Comparison of ENCODE assay signal across 21 cellular contexts in genomic region chr9:4620881-4621555, GRCh38. TPM values are rescaled to one million over a fixed set of nuclear protein-coding genes. Genes with fewer than 3 reads are reported as not detected.
DNase-seq lines count a peak whose midpoint lies in the region; ATAC-seq and TF ChIP-seq lines count a peak whose summit lies in the region.
"Had no signal": no experiment of that assay in that cellular context is flagged by ENCODE, and none has a peak within 500 bp of the region (broad histone marks: within the 10 kb centered on the region; RNA-seq: fewer than 3 reads in every experiment).

No MANE protein-coding gene starts in this region.

- no peak overlapping the region for H3K4me2 ChIP-seq in GM23338
- H3K4me2 ChIP-seq in MM.1S (ENCODE audit: low read depth, low read length): no peak overlapping the region

- H3K36me3 Mint-ChIP-seq in CD4-positive, CD25-positive, alpha-beta regulatory T cell: no peaks in the 10 kb centered on the region
- no peaks in the 10 kb centered on the region for H3K36me3 Mint-ChIP-seq in GM23338 (ENCODE audit: low read depth)
- H3K36me3 Mint-ChIP-seq: naive B cell had no signal

- peak overlapping the region in 2 of 3 donors; percentile 62 to 65 for H3K27ac Mint-ChIP-seq in CD4-positive, CD25-positive, alpha-beta regulatory T cell
- peak overlapping the region; percentile 87 for H3K27ac Mint-ChIP-seq in GM23338
- H3K27ac Mint-ChIP-seq: activated T-helper 1 cell treated with anti-CD3 and anti-CD28 coated beads, Interleukin-12 subunit alpha, Interleukin-12 subunit beta, Interleukin-2, Interleukin-4 antibody, amounts not matched to agents 30 ng/mL and 10 ng/mL and 1 ng/mL, durations not matched to agents 14 hours and 24 hours and 36 hours; B cell had no signal

- H3K9me2 ChIP-seq in GM23338 (ENCODE audit: insufficient read depth) (no peaks in the 10 kb centered on the region), MM.1S (replicated peaks; ENCODE audit: insufficient read depth, low read length) (no peaks in the 10 kb centered on the region)

- ATAC-seq in CD4-positive, CD25-positive, alpha-beta regulatory T cell (ENCODE audit: low read depth in 2 of 2): no peak
- ATAC-seq in GM23338: peak; percentile 72
- ATAC-seq: gastroesophageal sphincter had no signal

- no peak overlapping the region for H3K4me3 Mint-ChIP-seq in CD4-positive, CD25-positive, alpha-beta regulatory T cell
- H3K4me3 Mint-ChIP-seq in GM23338: no peak overlapping the region
- H3K4me3 Mint-ChIP-seq: activated T-helper 1 cell treated with anti-CD3 and anti-CD28 coated beads, Interleukin-12 subunit alpha, Interleukin-12 subunit beta, Interleukin-2, Interleukin-4 antibody, amounts not matched to agents 30 ng/mL and 10 ng/mL and 1 ng/mL, durations not matched to agents 14 hours and 24 hours and 36 hours; B cell; naive B cell had no signal

- H3K9me3 Mint-ChIP-seq in CD4-positive, CD25-positive, alpha-beta regulatory T cell: peaks cover 0 to 2% (median 0%) of the 10 kb centered on the region in 7 donors
- H3K9me3 Mint-ChIP-seq in GM23338: no peaks in the 10 kb centered on the region
- H3K9me3 Mint-ChIP-seq: activated T-helper 1 cell treated with anti-CD3 and anti-CD28 coated beads, Interleukin-12 subunit alpha, Interleukin-12 subunit beta, Interleukin-2, Interleukin-4 antibody, amounts not matched to agents 30 ng/mL and 10 ng/mL and 1 ng/mL, durations not matched to agents 14 hours and 24 hours and 36 hours; naive B cell had no signal

- H3F3A ChIP-seq in GM23338 (replicated peaks; ENCODE audit: low read depth) (no peaks in the 10 kb centered on the region), MM.1S (ENCODE audit: insufficient read depth, low read length) (no peaks in the 10 kb centered on the region)

- no peaks in the 10 kb centered on the region for H3K36me3 ChIP-seq in CD4-positive, CD25-positive, alpha-beta regulatory T cell (ENCODE audit: control insufficient read depth, insufficient read depth, low read length)
- H3K36me3 ChIP-seq in GM23338 (ENCODE audit: insufficient read depth): no peaks in the 10 kb centered on the region
- H3K36me3 ChIP-seq in MM.1S (replicated peaks; ENCODE audit: insufficient read depth, low read length): no peaks in the 10 kb centered on the region
- no peaks in the 10 kb centered on the region for H3K36me3 ChIP-seq in transverse colon
- H3K36me3 ChIP-seq: adrenal gland, gastroesophageal sphincter had no signal

- WGBS in transverse colon (ENCODE audit: low coverage in 1 of 2), 2 donors: 54 to 64% methylated on average over 2 of the region's 2 CpGs

- TF ChIP-seq CTCF in GM23338 (conservative IDR thresholded peaks at IDR 0.05; ENCODE audit: low read depth in 2 of 2): no peak
- no peak for TF ChIP-seq CTCF in astrocyte of the spinal cord (IDR thresholded peaks at IDR 0.05; ENCODE audit: low read depth, low read length)
- TF ChIP-seq CTCF in MM.1S (IDR thresholded peaks at IDR 0.05; ENCODE audit: low read length): no peak
- TF ChIP-seq CTCF in transverse colon (IDR thresholded peaks at IDR 0.05): no peak

- peaks cover 5 to 16% (median 11%) of the 10 kb centered on the region in 4 donors for H3K4me1 Mint-ChIP-seq in CD4-positive, CD25-positive, alpha-beta regulatory T cell
- H3K4me1 Mint-ChIP-seq in GM23338: peaks cover 40% of the 10 kb centered on the region
- H3K4me1 Mint-ChIP-seq: B cell, naive B cell had no signal

- H3K4me1 ChIP-seq in CD4-positive, CD25-positive, alpha-beta regulatory T cell (ENCODE audit: control insufficient read depth, insufficient read depth, low read length, poor library complexity, severe bottlenecking): peaks cover 14% of the 10 kb centered on the region
- peaks cover 20% of the 10 kb centered on the region for H3K4me1 ChIP-seq in GM23338 (ENCODE audit: insufficient read depth)
- H3K4me1 ChIP-seq in MM.1S (ENCODE audit: low read length): no peaks in the 10 kb centered on the region
- H3K4me1 ChIP-seq in transverse colon: no peaks in the 10 kb centered on the region
- H3K4me1 ChIP-seq: adrenal gland, gastroesophageal sphincter, parathyroid adenoma had no signal

- no peak overlapping the region for H3K27ac ChIP-seq in CD4-positive, CD25-positive, alpha-beta regulatory T cell (ENCODE audit: insufficient read depth, low read length, poor library complexity, severe bottlenecking)
- H3K27ac ChIP-seq in GM23338 (ENCODE audit: low read depth) (peak overlapping the region; percentile 1; the same call in 1 of the 2 replicates), MM.1S (ENCODE audit: low read length) (no peak overlapping the region), transverse colon (no peak overlapping the region)
- H3K27ac ChIP-seq: adrenal gland, gastroesophageal sphincter, HL-60, parathyroid adenoma had no signal

- TF ChIP-seq EP300 in transverse colon (IDR thresholded peaks at IDR 0.05; ENCODE audit: low read depth): no peak

- H4K20me1 ChIP-seq in GM23338 (replicated peaks; ENCODE audit: insufficient read depth) (no peaks in the 10 kb centered on the region), MM.1S (ENCODE audit: insufficient read depth, low read length) (no peaks in the 10 kb centered on the region)

- no peak overlapping the region for H3K4me3 ChIP-seq in CD4-positive, CD25-positive, alpha-beta regulatory T cell (ENCODE audit: low read depth, low read length)
- H3K4me3 ChIP-seq in GM23338 (no peak overlapping the region), astrocyte of the spinal cord (ENCODE audit: low read depth, low read length) (no peak overlapping the region), MM.1S (ENCODE audit: low read length) (no peak overlapping the region), transverse colon (no peak overlapping the region)
- H3K4me3 ChIP-seq: adrenal gland, gastroesophageal sphincter, lung, thyroid gland had no signal

- no peak for TF ChIP-seq POLR2A in transverse colon (IDR thresholded peaks at IDR 0.05)

- H3K9me3 ChIP-seq in CD4-positive, CD25-positive, alpha-beta regulatory T cell (ENCODE audit: control insufficient read depth in 2 of 2, low read length in 2 of 2): no peaks in the 10 kb centered on the region
- no peaks in the 10 kb centered on the region for H3K9me3 ChIP-seq in MM.1S (replicated peaks; ENCODE audit: insufficient read depth, low read length)
- H3K9me3 ChIP-seq in transverse colon: no peaks in the 10 kb centered on the region
- H3K9me3 ChIP-seq: adrenal gland, gastroesophageal sphincter, thyroid gland had no signal

- no peak overlapping the region; the same call in 1 of the 2 replicates for H2AFZ ChIP-seq in GM23338
- H2AFZ ChIP-seq in MM.1S (ENCODE audit: low read length): no peak overlapping the region
- H2AFZ ChIP-seq: parathyroid adenoma had no signal

- H3K27me3 Mint-ChIP-seq in CD4-positive, CD25-positive, alpha-beta regulatory T cell: peaks cover 1% of the 10 kb centered on the region
- no peaks in the 10 kb centered on the region for H3K27me3 Mint-ChIP-seq in GM23338 (ENCODE audit: insufficient read depth, low read depth, poor library complexity)
- H3K27me3 Mint-ChIP-seq: B cell had no signal

- no peak overlapping the region for H3K9ac ChIP-seq in MM.1S (ENCODE audit: low read length)
- H3K9ac ChIP-seq: parathyroid adenoma had no signal

- intact Hi-C loops in transverse colon (cut with DNase I; ENCODE audit: low total_unique reads): no loop called here

- no peaks in the 10 kb centered on the region for H3K27me3 ChIP-seq in CD4-positive, CD25-positive, alpha-beta regulatory T cell (ENCODE audit: control insufficient read depth, insufficient read depth, low read length)
- H3K27me3 ChIP-seq in GM23338 (ENCODE audit: insufficient read depth) (no peaks in the 10 kb centered on the region), MM.1S (replicated peaks; ENCODE audit: insufficient read depth, low read length) (no peaks in the 10 kb centered on the region), transverse colon (no peaks in the 10 kb centered on the region)
- H3K27me3 ChIP-seq: adrenal gland, gastroesophageal sphincter, thyroid gland had no signal

- H3K79me2 ChIP-seq in GM23338 (replicated peaks; ENCODE audit: insufficient read depth): no peaks in the 10 kb centered on the region
- no peaks in the 10 kb centered on the region for H3K79me2 ChIP-seq in MM.1S (ENCODE audit: low read length)
- H3K79me2 ChIP-seq: parathyroid adenoma had no signal

- in situ Hi-C loops in astrocyte of the spinal cord (cut with HindIII; ENCODE audit: low sequenced_read_pairs) (no loop called here), transverse colon (cut with MboI; ENCODE audit: low pct_ligation_motif_present in 1 of 4, low pct_unique_long_range_greater_than_20kb in 1 of 4, low sequenced_read_pairs in 3 of 4) (no loop called here)

- no peak for DNase-seq in CD4-positive, CD25-positive, alpha-beta regulatory T cell
- DNase-seq in GM23338 (ENCODE audit: low spot score) (peak; percentile 66), astrocyte of the spinal cord (ENCODE audit: low read depth, low spot score) (peak; percentile 30), iris pigment epithelial cell (ENCODE audit: low read depth) (peak; percentile 28), NOMO-1 treated with DMSO at 0.1 percent for 48 hours (lab: John Stamatoyannopoulos, UW; ENCODE audit: unreplicated experiment) (no peak), T-helper 9 cell (no peak), MM.1S (no peak), transverse colon (no peak)
- DNase-seq: activated CD4-positive, alpha-beta T cell treated with anti-CD3 and anti-CD28 coated beads, Interleukin-2, amount 50 U/mL, for 48 hours; adrenal gland; naive B cell; NCI-H774; stimulated activated CD4-positive, alpha-beta T cell treated with anti-CD3 and anti-CD28 coated beads, Interleukin-4, amount 100 ng/mL, for 4 hours; stimulated activated CD8-positive, alpha-beta memory T cell treated with anti-CD3 and anti-CD28 coated beads, Interleukin-4, amount 100 ng/mL, for 48 hours; thyroid gland had no signal

RNA-seq across cellular contexts. Expression of gene PLPP6, which starts 41.1 kb away (rescaled TPM):
- 7.3 TPM for total RNA-seq in CD4-positive, CD25-positive, alpha-beta regulatory T cell
- polyA plus RNA-seq in CD4-positive, CD25-positive, alpha-beta regulatory T cell: 1 to 10 TPM; 5.0 to 9.6 (median 8.9) TPM
- total RNA-seq in GM23338 (2014; rRNA removed; shearing (Covaris generic)): 13.2 and 15.2 TPM in 2 replicates
- polyA plus RNA-seq in GM23338 (2016; fragmentation: Nextera tagmentation; extraction: Ambion mirVana): 5.8 and 6.3 TPM in 2 replicates
- 10 to 100 TPM in 3 of 4 donors, 1 to 10 TPM in 1; 7.1 to 22.7 (median 16.3) TPM for total RNA-seq in transverse colon

RNA-seq across cellular contexts. Expression of gene SPATA6L, which starts 45.3 kb away (rescaled TPM):
- total RNA-seq in CD4-positive, CD25-positive, alpha-beta regulatory T cell: 2.5 TPM
- 1 to 10 TPM in 2 of 4 donors, under 1 TPM in 2; 0.21 to 1.9 (median 0.99) TPM for polyA plus RNA-seq in CD4-positive, CD25-positive, alpha-beta regulatory T cell
- total RNA-seq in GM23338 (2014; rRNA removed; shearing (Covaris generic)): 0.39 and 1.7 TPM in 2 replicates
- 1.9 and 2.2 TPM in 2 replicates for polyA plus RNA-seq in GM23338 (2016; fragmentation: Nextera tagmentation; extraction: Ambion mirVana)
- total RNA-seq in transverse colon: 10 to 100 TPM in 1 of 4 donors, 1 to 10 TPM in 2, not detected in 1; 1.9 to 13.2 (median 5.5) TPM
- total RNA-seq: activated T-helper 1 cell treated with anti-CD3 and anti-CD28 coated beads, Interleukin-12 subunit alpha, Interleukin-12 subunit beta, Interleukin-2, Interleukin-4 antibody, amounts not matched to agents 30 ng/mL and 10 ng/mL and 1 ng/mL, durations not matched to agents 14 hours and 24 hours and 36 hours had no signal

RNA-seq across cellular contexts. Expression of gene CDC37L1, which starts 58.4 kb away (rescaled TPM):
- 26.2 TPM for total RNA-seq in CD4-positive, CD25-positive, alpha-beta regulatory T cell
- 10 to 100 TPM; 14.3 to 27.3 (median 22.6) TPM for polyA plus RNA-seq in CD4-positive, CD25-positive, alpha-beta regulatory T cell
- 26.9 and 28.9 TPM in 2 replicates for total RNA-seq in GM23338 (2014; rRNA removed; shearing (Covaris generic))
- polyA plus RNA-seq in GM23338 (2016; fragmentation: Nextera tagmentation; extraction: Ambion mirVana): 24.0 and 29.6 TPM in 2 replicates
- total RNA-seq in transverse colon: 10 to 100 TPM; 12.0 to 28.7 (median 20.0) TPM

Comparison
In these comparisons a context has a peak if more than half of its experiments do, and no peak if none do; other contexts are left out.
1. DNase-seq: peak in GM23338 (single experiment), astrocyte of the spinal cord (single experiment) and iris pigment epithelial cell (single experiment); none in CD4-positive, CD25-positive, alpha-beta regulatory T cell (0 of 3), NOMO-1 treated with DMSO at 0.1 percent for 48 hours (single experiment), T-helper 9 cell (single experiment), MM.1S (single experiment) and transverse colon (single experiment).